1 cellular context compared by ENCODE assay signal in genomic region chr21:45330075-45330781, GRCh38.
TF ChIP-seq lines count a peak whose summit lies in the region.

No MANE protein-coding gene starts in this region.

TF ChIP-seq in HEK293, 187 proteins besides CTCF, POLR2A, EP300 and RAD21 (continued from another document):
- TF ChIP-seq ZBTB10 (tag by site-specific recombination; IDR thresholded peaks at IDR 0.05) (0 out of 2 replicates have a peak, but pooled peaks have one; percentile 16), ZNF140 (tag by site-specific recombination; IDR thresholded peaks at IDR 0.05) (no peak), ZNF398 (tag by site-specific recombination; IDR thresholded peaks at IDR 0.05) (peak; percentile 29; the same call in 1 of the 2 replicates), ZNF560 (tag by site-specific recombination; IDR thresholded peaks at IDR 0.05; ENCODE audit: borderline replicate concordance) (no peak), ZNF621 (tag by site-specific recombination; IDR thresholded peaks at IDR 0.05) (no peak), PRDM10 (tag by site-specific recombination; IDR thresholded peaks at IDR 0.05) (peak; percentile 44; the same call in 1 of the 2 replicates), ZBTB8A (tag by site-specific recombination; IDR thresholded peaks at IDR 0.05) (peak; percentile 73), ZNF266 (tag by site-specific recombination; IDR thresholded peaks at IDR 0.05; ENCODE audit: low read depth) (no peak), SALL2 (tag by site-specific recombination; IDR thresholded peaks at IDR 0.05; ENCODE audit: borderline replicate concordance) (no peak), ZNF114 (tag by site-specific recombination; IDR thresholded peaks at IDR 0.05) (no peak), GLIS1 (tag by site-specific recombination; IDR thresholded peaks at IDR 0.05) (peak; percentile 99), ZNF549 (tag by site-specific recombination; IDR thresholded peaks at IDR 0.05) (no peak), ZNF639 (tag by site-specific recombination; IDR thresholded peaks at IDR 0.05) (peak; percentile 68; the same call in 1 of the 2 replicates), SCRT2 (tag by site-specific recombination; IDR thresholded peaks at IDR 0.05) (no peak), ZNF658 (tag by site-specific recombination; IDR thresholded peaks at IDR 0.05) (no peak), ZNF521 (tag by site-specific recombination; IDR thresholded peaks at IDR 0.05) (no peak), ZNF184 (tag by site-specific recombination; IDR thresholded peaks at IDR 0.05) (peak; percentile 82; the same call in 1 of the 2 replicates), ZNF2 (tag by site-specific recombination; IDR thresholded peaks at IDR 0.05) (no peak), ZNF777 (tag by site-specific recombination; IDR thresholded peaks at IDR 0.05; ENCODE audit: borderline replicate concordance) (no peak), ZSCAN30 (tag by site-specific recombination; IDR thresholded peaks at IDR 0.05) (no peak), ZNF292 (tag by site-specific recombination; IDR thresholded peaks at IDR 0.05; ENCODE audit: borderline replicate concordance, low read depth) (no peak), HOXC10 (CRISPR knock-in tag; IDR thresholded peaks at IDR 0.05) (no peak), ZNF670 (tag by site-specific recombination; IDR thresholded peaks at IDR 0.05; ENCODE audit: low read depth) (no peak), ZNF426 (tag by site-specific recombination; IDR thresholded peaks at IDR 0.05) (no peak), ZNF830 (tag by site-specific recombination; IDR thresholded peaks at IDR 0.05; ENCODE audit: low read depth) (no peak), ZNF544 (tag by site-specific recombination; IDR thresholded peaks at IDR 0.05) (no peak), KLF7 (tag by site-specific recombination; IDR thresholded peaks at IDR 0.05; ENCODE audit: borderline replicate concordance) (no peak), ZNF776 (tag by site-specific recombination; IDR thresholded peaks at IDR 0.05; ENCODE audit: borderline replicate concordance) (no peak), ZNF223 (tag by site-specific recombination; IDR thresholded peaks at IDR 0.05) (no peak), ZNF404 (tag by site-specific recombination; IDR thresholded peaks at IDR 0.05) (no peak), ZFHX2 (tag by site-specific recombination; conservative IDR thresholded peaks at IDR 0.05) (no peak), FEZF1 (tag by site-specific recombination; IDR thresholded peaks at IDR 0.05) (no peak), ZNF112 (tag by site-specific recombination; IDR thresholded peaks at IDR 0.05) (no peak), ZNF133 (tag by site-specific recombination; IDR thresholded peaks at IDR 0.05) (no peak), ZFP3 (tag by site-specific recombination; IDR thresholded peaks at IDR 0.05; ENCODE audit: low read depth) (no peak), ZBTB17 (tag by site-specific recombination; IDR thresholded peaks at IDR 0.05) (peak; percentile 64; the same call in 1 of the 2 replicates), HOXA7 (CRISPR knock-in tag; IDR thresholded peaks at IDR 0.05; ENCODE audit: borderline replicate concordance) (no peak), IKZF3 (tag by site-specific recombination; IDR thresholded peaks at IDR 0.05) (0 out of 2 replicates have a peak, but pooled peaks have one; percentile 55), ZNF354C (tag by site-specific recombination; IDR thresholded peaks at IDR 0.05; ENCODE audit: borderline replicate concordance, low read depth) (no peak), ZNF791 (tag by site-specific recombination; IDR thresholded peaks at IDR 0.05) (no peak), ZBTB44 (tag by site-specific recombination; IDR thresholded peaks at IDR 0.05) (no peak), ZNF239 (tag by site-specific recombination; IDR thresholded peaks at IDR 0.05) (no peak), ZNF645 (tag by site-specific recombination; IDR thresholded peaks at IDR 0.05) (no peak), ZNF555 (tag by site-specific recombination; conservative IDR thresholded peaks at IDR 0.05) (no peak), ZNF629 (tag by site-specific recombination; IDR thresholded peaks at IDR 0.05) (peak; percentile 79), REST (tag by site-specific recombination; IDR thresholded peaks at IDR 0.05) (no peak), BCL11B (tag by site-specific recombination; IDR thresholded peaks at IDR 0.05; ENCODE audit: low read depth) (no peak), ZNF596 (tag by site-specific recombination; IDR thresholded peaks at IDR 0.05) (no peak), ZNF707 (tag by site-specific recombination; IDR thresholded peaks at IDR 0.05) (no peak), SP7 (tag by site-specific recombination; IDR thresholded peaks at IDR 0.05) (peak; percentile 56)
